16 cellular contexts compared by ENCODE assay signal in the genomic region with DNA sequence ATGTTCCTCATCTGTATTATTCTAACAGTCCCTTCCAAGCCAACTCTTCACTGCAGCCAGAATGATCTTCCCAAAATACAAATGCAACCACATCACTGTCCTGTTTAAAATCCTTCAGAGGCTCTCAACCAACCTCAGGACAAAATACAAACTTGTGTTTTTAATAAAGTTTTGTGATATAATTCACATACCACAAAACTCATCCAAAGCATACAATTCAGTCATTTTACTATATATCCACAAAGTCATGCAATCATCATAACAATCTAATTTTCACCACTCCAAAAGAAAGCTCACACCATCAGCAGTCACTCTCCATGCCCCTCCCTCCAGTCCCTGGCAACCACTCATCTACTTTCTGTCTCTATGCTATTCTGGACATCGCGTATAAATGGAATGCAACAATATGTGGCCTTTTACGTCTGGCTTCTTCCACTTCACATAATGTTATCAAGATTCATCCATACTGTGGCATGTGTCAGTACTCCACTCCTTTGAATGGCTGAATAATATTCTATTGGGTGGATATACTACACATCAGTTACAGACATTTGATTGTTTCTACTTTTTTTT.
DNase-seq lines count a peak whose midpoint lies in the region; ATAC-seq, FAIRE-seq and TF ChIP-seq lines count a peak whose summit lies in the region.
"Had no signal": no experiment of that assay in that cellular context is flagged by ENCODE, and none has a peak within 500 bp of the region (broad histone marks: within the 10 kb centered on the region; RNA-seq: fewer than 3 reads in every experiment).

No MANE protein-coding gene starts in this region.

- TF ChIP-seq POLR2A in K562 (conservative IDR thresholded peaks at IDR 0.05) = no peak
- no peak for TF ChIP-seq POLR2A in GM18505 (IDR thresholded peaks at IDR 0.05; ENCODE audit: borderline replicate concordance, extremely low read depth, insufficient read depth, insufficient read length)

- H2BK5ac ChIP-seq in mesenchymal stem cell (ENCODE audit: low read depth, low read length, poor library complexity, severe bottlenecking) = no peak overlapping the region

- H3K4me3 ChIP-seq in CD4-positive, CD25-positive, alpha-beta regulatory T cell (ENCODE audit: low read depth, low read length) = no peak overlapping the region
- H3K4me3 ChIP-seq in CD8-positive, alpha-beta memory T cell (ENCODE audit: low read length) = no peak overlapping the region
- H3K4me3 ChIP-seq in K562 = no peak overlapping the region
- no peak overlapping the region for H3K4me3 ChIP-seq in mesenchymal stem cell (ENCODE audit: insufficient read depth in 1 of 2, low read depth in 1 of 2, low read length in 2 of 2)
- H3K4me3 ChIP-seq in coronary artery = no peak overlapping the region
- no peak overlapping the region for H3K4me3 ChIP-seq in smooth muscle cell

- H4K20me1 ChIP-seq in K562 (replicated peaks; ENCODE audit: control insufficient read depth, insufficient read depth, low read length) (no peaks in the 10 kb centered on the region), smooth muscle cell (ENCODE audit: low read depth) (no peaks in the 10 kb centered on the region)

- no peak for FAIRE-seq in K562 (lab: Jason Lieb, UNC)

- H3K9me1 ChIP-seq in K562 (ENCODE audit: control insufficient read depth, insufficient read depth, low read length) = no peaks in the 10 kb centered on the region

- no peak for ATAC-seq in CD4-positive, CD25-positive, alpha-beta regulatory T cell (ENCODE audit: low read depth in 2 of 2)
- ATAC-seq in K562 = no peak
- ATAC-seq in activated CD8-positive, alpha-beta memory T cell treated with anti-CD3 and anti-CD28 coated beads, Interleukin-2, amount 10 ng/mL, durations not matched to agents 7 days and 5 days = no peak
- ATAC-seq in GM18505 (IDR thresholded peaks at IDR 0.05; ENCODE audit: unreplicated experiment) = no peak
- ATAC-seq: Right ventricle myocardium inferior had no signal

- TF ChIP-seq EP300 in K562 (IDR thresholded peaks at IDR 0.05; ENCODE audit: low read length) = no peak

- H2BK120ac ChIP-seq in mesenchymal stem cell (ENCODE audit: low read depth, low read length) = no peak overlapping the region

- no peak overlapping the region for H3K9ac ChIP-seq in K562 (ENCODE audit: insufficient read depth in 1 of 2, low read depth in 2 of 2, low read length in 2 of 2)
- no peak overlapping the region for H3K9ac ChIP-seq in mesenchymal stem cell (ENCODE audit: low read length)
- H3K9ac ChIP-seq in smooth muscle cell (ENCODE audit: low read depth) = no peak overlapping the region

- POLR2A ChIA-PET in CD8-positive, alpha-beta memory T cell (lab: Charles Lee) = no interaction called here
- POLR2A ChIA-PET in K562 (lab: Yijun Ruan, JAX) = interaction anchor here (1.3 to 1.6 kb wide), 2 partner anchors 9 to 26 kb away, joined by 4 read pairs; no protein-coding TSS in a partner anchor

- H3F3A ChIP-seq in smooth muscle cell (ENCODE audit: low read depth) = peaks cover 7% of the 10 kb centered on the region

- no peak overlapping the region for H2BK15ac ChIP-seq in mesenchymal stem cell (ENCODE audit: low read depth, poor library complexity, severe bottlenecking)

- H3K27ac ChIP-seq in CD4-positive, CD25-positive, alpha-beta regulatory T cell (ENCODE audit: insufficient read depth, low read length, poor library complexity, severe bottlenecking) = no peak overlapping the region
- no peak overlapping the region for H3K27ac ChIP-seq in CD8-positive, alpha-beta memory T cell (ENCODE audit: low read depth, low read length)
- H3K27ac ChIP-seq in K562 (ENCODE audit: extremely low read depth, low read depth, low read length) = no peak overlapping the region; the same call in 2 of the 3 replicates
- H3K27ac ChIP-seq in mesenchymal stem cell (ENCODE audit: low read length, poor library complexity, severe bottlenecking) = no peak overlapping the region
- H3K27ac ChIP-seq in coronary artery = no peak overlapping the region
- H3K27ac ChIP-seq in smooth muscle cell (ENCODE audit: low read depth) = no peak overlapping the region

- H3K4me1 Mint-ChIP-seq in CD4-positive, CD25-positive, alpha-beta regulatory T cell = peaks cover 25 to 73% (median 41%) of the 10 kb centered on the region in 4 donors
- H3K4me1 Mint-ChIP-seq in CD8-positive, alpha-beta memory T cell = peaks cover 45 to 92% (median 87%) of the 10 kb centered on the region in 3 donors
- H3K4me1 Mint-ChIP-seq in activated CD8-positive, alpha-beta memory T cell treated with anti-CD3 and anti-CD28 coated beads, Interleukin-2, amount 10 ng/mL, durations not matched to agents 7 days and 5 days = peaks cover 32% of the 10 kb centered on the region

- H4K8ac ChIP-seq in mesenchymal stem cell (ENCODE audit: low read length) = no peak overlapping the region

- H2AK5ac ChIP-seq in mesenchymal stem cell (ENCODE audit: low read length, severe bottlenecking) = no peak overlapping the region

- H2AFZ ChIP-seq in K562 (ENCODE audit: low read depth, low read length) (no peak overlapping the region), mesenchymal stem cell (ENCODE audit: low read depth, low read length) (no peak overlapping the region), smooth muscle cell (ENCODE audit: low read depth) (no peak overlapping the region)

- H3K9me3 ChIP-seq in CD4-positive, CD25-positive, alpha-beta regulatory T cell (ENCODE audit: control insufficient read depth in 2 of 2, low read length in 2 of 2) = no peaks in the 10 kb centered on the region
- H3K9me3 ChIP-seq in CD8-positive, alpha-beta memory T cell (ENCODE audit: low read length) = no peaks in the 10 kb centered on the region
- no peaks in the 10 kb centered on the region for H3K9me3 ChIP-seq in K562 (replicated peaks; ENCODE audit: control insufficient read depth, insufficient read depth, low read depth, low read length)
- H3K9me3 ChIP-seq in mesenchymal stem cell (ENCODE audit: control insufficient read depth, low read length) = no peaks in the 10 kb centered on the region
- H3K9me3 ChIP-seq in smooth muscle cell (replicated peaks; ENCODE audit: low read depth) = no peaks in the 10 kb centered on the region

- intact Hi-C loops in K562 (cut with micrococcal nuclease) = no loop called here

- no peaks in the 10 kb centered on the region for H3K27me3 Mint-ChIP-seq in CD4-positive, CD25-positive, alpha-beta regulatory T cell
- H3K27me3 Mint-ChIP-seq in CD8-positive, alpha-beta memory T cell = peaks cover 0 to 1% of the 10 kb centered on the region in 2 donors
- no peaks in the 10 kb centered on the region for H3K27me3 Mint-ChIP-seq in activated CD8-positive, alpha-beta memory T cell treated with anti-CD3 and anti-CD28 coated beads, Interleukin-2, amount 10 ng/mL, durations not matched to agents 7 days and 5 days

- no peak overlapping the region for H4K91ac ChIP-seq in mesenchymal stem cell (ENCODE audit: low read length)

- H3K18ac ChIP-seq in mesenchymal stem cell (ENCODE audit: low read depth in 1 of 2, low read length in 2 of 2) = no peak overlapping the region

- H3K4me1 ChIP-seq in CD4-positive, CD25-positive, alpha-beta regulatory T cell (ENCODE audit: control insufficient read depth, insufficient read depth, low read length, poor library complexity, severe bottlenecking) = peaks cover 13% of the 10 kb centered on the region
- H3K4me1 ChIP-seq in CD8-positive, alpha-beta memory T cell (ENCODE audit: insufficient read depth, low read length) = peaks cover 44% of the 10 kb centered on the region
- H3K4me1 ChIP-seq in K562 (replicated peaks in 1 of 2; ENCODE audit: control insufficient read depth in 2 of 2, insufficient read depth in 2 of 2, low read length in 2 of 2) = peaks cover 24 to 65% of the 10 kb centered on the region in 2 experiments
- peaks cover 4% of the 10 kb centered on the region for H3K4me1 ChIP-seq in mesenchymal stem cell (ENCODE audit: control insufficient read depth, insufficient read depth, low read depth, low read length)
- H3K4me1 ChIP-seq in smooth muscle cell (ENCODE audit: low read depth) = peaks cover 17% of the 10 kb centered on the region

- in situ Hi-C loops in K562 (cut with MboI) = no loop called here

- no peaks in the 10 kb centered on the region for H3K36me3 ChIP-seq in CD4-positive, CD25-positive, alpha-beta regulatory T cell (ENCODE audit: control insufficient read depth, insufficient read depth, low read length)
- no peaks in the 10 kb centered on the region for H3K36me3 ChIP-seq in CD8-positive, alpha-beta memory T cell (ENCODE audit: insufficient read depth, low read length)
- no peaks in the 10 kb centered on the region for H3K36me3 ChIP-seq in K562 (ENCODE audit: control insufficient read depth, insufficient read depth, low read length)
- no peaks in the 10 kb centered on the region for H3K36me3 ChIP-seq in mesenchymal stem cell (ENCODE audit: control insufficient read depth in 1 of 2, insufficient read depth in 2 of 2, low read depth in 1 of 2, low read length in 2 of 2)
- no peaks in the 10 kb centered on the region for H3K36me3 ChIP-seq in smooth muscle cell (ENCODE audit: low read depth)

- H3K4me2 ChIP-seq in K562 (ENCODE audit: insufficient read depth, low read length) = no peak overlapping the region
- no peak overlapping the region for H3K4me2 ChIP-seq in mesenchymal stem cell (ENCODE audit: low read length, poor library complexity, severe bottlenecking)
- no peak overlapping the region for H3K4me2 ChIP-seq in smooth muscle cell

- CTCF ChIA-PET in CD8-positive, alpha-beta memory T cell (lab: Charles Lee) = interaction anchor here (1.0 to 2.7 kb wide), 2 partner anchors 26 to 30 kb away, joined by 3 to 6 read pairs; no protein-coding TSS in a partner anchor
- CTCF ChIA-PET in K562 (lab: Yijun Ruan, JAX; ENCODE audit: low intra/inter-chr PET ratio) = no interaction called here
- CTCF ChIA-PET in activated CD8-positive, alpha-beta memory T cell treated with anti-CD3 and anti-CD28 coated beads, Interleukin-2, amount 10 ng/mL, durations not matched to agents 7 days and 5 days (lab: Charles Lee) = no interaction called here

- no peaks in the 10 kb centered on the region for H3K27me3 ChIP-seq in CD4-positive, CD25-positive, alpha-beta regulatory T cell (ENCODE audit: control insufficient read depth, insufficient read depth, low read length)
- no peaks in the 10 kb centered on the region for H3K27me3 ChIP-seq in CD8-positive, alpha-beta memory T cell (ENCODE audit: insufficient read depth, low read length, poor library complexity, severe bottlenecking)
- no peaks in the 10 kb centered on the region for H3K27me3 ChIP-seq in K562 (ENCODE audit: control insufficient read depth in 2 of 2, insufficient read depth in 2 of 2, low read length in 2 of 2)
- H3K27me3 ChIP-seq in mesenchymal stem cell (ENCODE audit: control insufficient read depth in 1 of 2, insufficient read depth in 1 of 2, low read length in 2 of 2) = no peaks in the 10 kb centered on the region
- H3K27me3 ChIP-seq in smooth muscle cell (ENCODE audit: low read depth) = no peaks in the 10 kb centered on the region

- no peak overlapping the region for H3K4me3 Mint-ChIP-seq in CD4-positive, CD25-positive, alpha-beta regulatory T cell
- H3K4me3 Mint-ChIP-seq in CD8-positive, alpha-beta memory T cell = no peak overlapping the region
- no peak overlapping the region for H3K4me3 Mint-ChIP-seq in activated CD8-positive, alpha-beta memory T cell treated with anti-CD3 and anti-CD28 coated beads, Interleukin-2, amount 10 ng/mL, durations not matched to agents 7 days and 5 days
- H3K4me3 Mint-ChIP-seq: B cell had no signal

- no peak for TF ChIP-seq RAD21 in K562 (CRISPR knock-in tag; conservative IDR thresholded peaks at IDR 0.05 in 1 of 2, IDR thresholded peaks at IDR 0.05 in 1 of 2)

- peak overlapping the region; percentile 26 to 63 (median 33) for H3K27ac Mint-ChIP-seq in CD4-positive, CD25-positive, alpha-beta regulatory T cell
- H3K27ac Mint-ChIP-seq in CD8-positive, alpha-beta memory T cell = peak overlapping the region in 5 of 8 donors; percentile 12 to 85 (median 38)
- no peak overlapping the region for H3K27ac Mint-ChIP-seq in activated CD8-positive, alpha-beta memory T cell treated with anti-CD3 and anti-CD28 coated beads, Interleukin-2, amount 10 ng/mL, durations not matched to agents 7 days and 5 days
- H3K27ac Mint-ChIP-seq: B cell had no signal

- BruUV-seq in K562 (replicated peaks; lab: Mats Ljungman, UMichigan) = no TSS peak

- TF ChIP-seq CTCF in K562 (IDR thresholded peaks at IDR 0.05 in 2 of 3, conservative IDR thresholded peaks at IDR 0.05 in 1 of 3; ENCODE audit: insufficient read depth in 2 of 3, low read depth in 1 of 3, low read length in 3 of 3) = no peak
- TF ChIP-seq CTCF in coronary artery (IDR thresholded peaks at IDR 0.05) = no peak
- no peak for TF ChIP-seq CTCF in smooth muscle cell (IDR thresholded peaks at IDR 0.05; ENCODE audit: borderline replicate concordance, insufficient read depth, poor library complexity, severe bottlenecking)

- no peak overlapping the region for H2BK12ac ChIP-seq in mesenchymal stem cell (ENCODE audit: low read length in 2 of 2)

- WGBS in K562 (ENCODE audit: insufficient coverage, low coverage, missing lambda C conversion rate) = 76% methylated on average over 3 of the region's 3 CpGs
- 80% methylated on average over 3 of the region's 3 CpGs for WGBS in mesenchymal stem cell
- 83% methylated on average over 3 of the region's 3 CpGs for WGBS in smooth muscle cell (ENCODE audit: low lambda C conversion rate)

- no peak overlapping the region for H3K4ac ChIP-seq in mesenchymal stem cell (ENCODE audit: low read depth in 1 of 2, low read length in 2 of 2)

- H3K9me3 Mint-ChIP-seq in CD4-positive, CD25-positive, alpha-beta regulatory T cell = no peaks in the 10 kb centered on the region
- no peaks in the 10 kb centered on the region for H3K9me3 Mint-ChIP-seq in CD8-positive, alpha-beta memory T cell
- H3K9me3 Mint-ChIP-seq in activated CD8-positive, alpha-beta memory T cell treated with anti-CD3 and anti-CD28 coated beads, Interleukin-2, amount 10 ng/mL, durations not matched to agents 7 days and 5 days (ENCODE audit: low read depth) = no peaks in the 10 kb centered on the region

- no peak overlapping the region for H3K14ac ChIP-seq in mesenchymal stem cell (ENCODE audit: low read length in 2 of 2)

- DNase-seq in CD4-positive, CD25-positive, alpha-beta regulatory T cell = no peak
- DNase-seq in CD8-positive, alpha-beta memory T cell = no peak
- DNase-seq in K562 (ENCODE audit: extremely low read depth in 1 of 4, low spot score in 3 of 4) = no peak
- peak; percentile 26 for DNase-seq in mesenchymal stem cell
- DNase-seq in activated CD8-positive, alpha-beta memory T cell treated with anti-CD3 and anti-CD28 coated beads, Interleukin-2, amount 10 ng/mL, durations not matched to agents 7 days and 5 days = no peak
- DNase-seq in coronary artery (ENCODE audit: low spot score) = no peak
- DNase-seq in smooth muscle cell (lab: John Stamatoyannopoulos, UW; ENCODE audit: unreplicated experiment) = no peak
- DNase-seq: Kasumi-1, NCI-H1417, NCI-H1930, NCI-H2171 treated with DMSO at 0.1 percent for 48 hours, NCI-H510A, NCI-H82 had no signal

- H3K23ac ChIP-seq in mesenchymal stem cell (ENCODE audit: low read length in 2 of 2) = no peak overlapping the region

- H3K79me2 ChIP-seq in K562 (ENCODE audit: control insufficient read depth, insufficient read depth, low read length) (peaks cover 61% of the 10 kb centered on the region), smooth muscle cell (ENCODE audit: low read depth) (no peaks in the 10 kb centered on the region)

- H3K79me1 ChIP-seq in mesenchymal stem cell (replicated peaks; ENCODE audit: low read length, poor library complexity, severe bottlenecking) = peaks cover 17% of the 10 kb centered on the region

- H3K36me3 Mint-ChIP-seq in CD4-positive, CD25-positive, alpha-beta regulatory T cell = peaks cover 10% of the 10 kb centered on the region
- H3K36me3 Mint-ChIP-seq in CD8-positive, alpha-beta memory T cell = peaks cover 4 to 9% (median 6%) of the 10 kb centered on the region in 3 donors
- H3K36me3 Mint-ChIP-seq in activated CD8-positive, alpha-beta memory T cell treated with anti-CD3 and anti-CD28 coated beads, Interleukin-2, amount 10 ng/mL, durations not matched to agents 7 days and 5 days = peaks cover 23% of the 10 kb centered on the region
